Comparison of ENCODE assay signal across 9 cellular contexts in the genomic region with DNA sequence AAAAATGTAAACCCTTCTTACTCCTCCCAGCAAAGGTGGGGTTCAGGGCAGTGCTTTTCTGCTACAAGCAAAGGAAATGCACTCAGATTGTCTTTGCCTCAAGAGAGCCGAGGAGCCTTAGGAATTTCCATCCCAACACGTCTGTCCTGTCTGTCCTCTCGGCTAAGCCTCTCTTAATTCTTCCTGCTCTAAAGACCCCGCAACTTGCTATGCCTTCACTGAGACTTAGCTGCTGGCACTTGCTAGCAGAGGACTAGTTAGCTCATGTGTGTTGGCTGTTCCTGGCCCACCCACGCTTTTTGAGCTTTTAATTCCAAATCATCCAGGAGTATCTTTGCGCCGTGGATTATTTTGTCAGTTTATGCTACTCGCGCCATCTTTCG. TPM values are rescaled to one million over a fixed set of nuclear protein-coding genes. Genes with fewer than 3 reads are reported as not detected.
DNase-seq lines count a peak whose midpoint lies in the region; ATAC-seq and TF ChIP-seq lines count a peak whose summit lies in the region.
"Had no signal": no experiment of that assay in that cellular context is flagged by ENCODE, and none has a peak within 500 bp of the region (broad histone marks: within the 10 kb centered on the region; RNA-seq: fewer than 3 reads in every experiment).

No MANE protein-coding gene starts in this region.

- H3K9me3 Mint-ChIP-seq in CD4-positive, alpha-beta T cell = no peaks in the 10 kb centered on the region
- no peaks in the 10 kb centered on the region for H3K9me3 Mint-ChIP-seq in chondrocyte (ENCODE audit: low read depth)
- no peaks in the 10 kb centered on the region for H3K9me3 Mint-ChIP-seq in natural killer cell treated with Interleukin-12 subunit alpha and Interleukin-12 subunit beta and Interleukin-15 and Interleukin-18, amount 100 ng/mL, for 72 hours

- DNase-seq in CD4-positive, alpha-beta T cell = no peak
- DNase-seq in LoVo (ENCODE audit: low spot score) (peak; percentile 20), chondrocyte (ENCODE audit: low spot score) (no peak)
- DNase-seq in natural killer cell treated with Interleukin-12 subunit alpha and Interleukin-12 subunit beta and Interleukin-15 and Interleukin-18, amount 100 ng/mL, for 72 hours (ENCODE audit: low spot score) = no peak
- no peak for DNase-seq in central memory CD4-positive, alpha-beta T cell

- H3K27me3 Mint-ChIP-seq in CD4-positive, alpha-beta T cell = peaks cover 7% of the 10 kb centered on the region
- peaks cover 5% of the 10 kb centered on the region for H3K27me3 Mint-ChIP-seq in chondrocyte (ENCODE audit: low read depth)
- peaks cover 5% of the 10 kb centered on the region in 2 donors for H3K27me3 Mint-ChIP-seq in natural killer cell treated with Interleukin-12 subunit alpha and Interleukin-12 subunit beta and Interleukin-15 and Interleukin-18, amount 100 ng/mL, for 72 hours

- no peaks in the 10 kb centered on the region for H3K9me3 ChIP-seq in CD4-positive, alpha-beta T cell (ENCODE audit: control insufficient read depth, low read length)

- CTCF ChIA-PET in CD4-positive, alpha-beta T cell (lab: Charles Lee) = interaction anchor here (1.1 to 1.8 kb wide), 4 partner anchors 9 to 57 kb away, joined by 3 to 4 read pairs (median 3); partner anchors contain the start of gene OGA

- no peak for TF ChIP-seq CTCF in CD4-positive, alpha-beta T cell (IDR thresholded peaks at IDR 0.05)
- no peak for TF ChIP-seq CTCF in chondrocyte (IDR thresholded peaks at IDR 0.05)

- peak overlapping the region; percentile 100 for H3K4me3 Mint-ChIP-seq in CD4-positive, alpha-beta T cell
- H3K4me3 Mint-ChIP-seq in chondrocyte (ENCODE audit: unreplicated experiment) = peak overlapping the region; percentile 98
- peak overlapping the region; percentile 93 for H3K4me3 Mint-ChIP-seq in natural killer cell treated with Interleukin-12 subunit alpha and Interleukin-12 subunit beta and Interleukin-15 and Interleukin-18, amount 100 ng/mL, for 72 hours

- intact Hi-C loops in CD4-positive, alpha-beta T cell (cut with DNase I, micrococcal nuclease) = loop anchor here (2.0 to 10.0 kb wide), 6 partner anchors 35 to 271 kb away; partner anchors contain the start of genes OGA (in 2 of the 2), ARMH3 (in 1 of the 2) and KCNIP2 (in 1 of the 2)

- H3K27ac Mint-ChIP-seq in CD4-positive, alpha-beta T cell = peak overlapping the region; percentile 86
- H3K27ac Mint-ChIP-seq in chondrocyte (ENCODE audit: unreplicated experiment) = peak overlapping the region; percentile 94
- H3K27ac Mint-ChIP-seq in natural killer cell treated with Interleukin-12 subunit alpha and Interleukin-12 subunit beta and Interleukin-15 and Interleukin-18, amount 100 ng/mL, for 72 hours = peak overlapping the region; percentile 78 to 87

- no peak for ATAC-seq in CD4-positive, alpha-beta T cell (ENCODE audit: poor library complexity)
- no peak for ATAC-seq in natural killer cell treated with Interleukin-12 subunit alpha and Interleukin-12 subunit beta and Interleukin-15 and Interleukin-18, amount 100 ng/mL, for 72 hours
- ATAC-seq in HG02798 (IDR thresholded peaks at IDR 0.05; ENCODE audit: poor library complexity, unreplicated experiment) (no peak), GM19452 (IDR thresholded peaks at IDR 0.05; ENCODE audit: unreplicated experiment) (no peak), HG02642 (IDR thresholded peaks at IDR 0.05; ENCODE audit: poor library complexity, unreplicated experiment) (no peak)

- H3K36me3 Mint-ChIP-seq in CD4-positive, alpha-beta T cell (ENCODE audit: low read depth) = peaks cover 50% of the 10 kb centered on the region
- peaks cover 14% of the 10 kb centered on the region for H3K36me3 Mint-ChIP-seq in chondrocyte (ENCODE audit: low read depth)
- peaks cover 28% of the 10 kb centered on the region for H3K36me3 Mint-ChIP-seq in natural killer cell treated with Interleukin-12 subunit alpha and Interleukin-12 subunit beta and Interleukin-15 and Interleukin-18, amount 100 ng/mL, for 72 hours

- POLR2A ChIA-PET in CD4-positive, alpha-beta T cell (lab: Charles Lee) = interaction anchor here (0.6 to 4.3 kb wide), 10 partner anchors 10 to 859 kb away, joined by 3 to 43 read pairs (median 5); partner anchors contain the start of gene OGA

- peaks cover 9% of the 10 kb centered on the region for H3K27me3 ChIP-seq in CD4-positive, alpha-beta T cell (ENCODE audit: control insufficient read depth, insufficient read depth, low read length)

- H3K4me1 Mint-ChIP-seq in CD4-positive, alpha-beta T cell (ENCODE audit: low read depth) = peaks cover 67% of the 10 kb centered on the region
- peaks cover 47% of the 10 kb centered on the region for H3K4me1 Mint-ChIP-seq in chondrocyte (ENCODE audit: low read depth)
- peaks cover 49 to 54% of the 10 kb centered on the region in 2 donors for H3K4me1 Mint-ChIP-seq in natural killer cell treated with Interleukin-12 subunit alpha and Interleukin-12 subunit beta and Interleukin-15 and Interleukin-18, amount 100 ng/mL, for 72 hours (ENCODE audit: low read depth in 2 of 2)

- peak overlapping the region; percentile 62 for H3K27ac ChIP-seq in CD4-positive, alpha-beta T cell (ENCODE audit: low read depth, low read length)

RNA-seq across cellular contexts. Expression of gene NPM3, which starts 0.5 kb away (rescaled TPM):
- total RNA-seq in CD4-positive, alpha-beta T cell = 10 to 100 TPM; 15.5 to 15.8 TPM
- 34.0 to 49.0 TPM (median 36.5 TPM) in 3 replicates for total RNA-seq in chondrocyte
- 100 to 1,000 TPM in 1 of 2 donors, 10 to 100 TPM in 1; 52.5 to 157 TPM for total RNA-seq in natural killer cell treated with Interleukin-12 subunit alpha and Interleukin-12 subunit beta and Interleukin-15 and Interleukin-18, amount 100 ng/mL, for 72 hours

RNA-seq across cellular contexts. Expression of gene FGF8, which starts 7.8 kb away (rescaled TPM):
- total RNA-seq in CD4-positive, alpha-beta T cell = not detected
- total RNA-seq in chondrocyte = not detected in 3 replicates
- total RNA-seq in natural killer cell treated with Interleukin-12 subunit alpha and Interleukin-12 subunit beta and Interleukin-15 and Interleukin-18, amount 100 ng/mL, for 72 hours = not detected
- total RNA-seq: pulmonary artery endothelial cell had no signal

RNA-seq across cellular contexts. Expression of gene OGA, which starts 34.5 kb away (rescaled TPM):
- total RNA-seq in CD4-positive, alpha-beta T cell = 100 to 1,000 TPM; 395 to 416 TPM
- total RNA-seq in chondrocyte = 75.5 to 79.2 TPM (median 75.5 TPM) in 3 replicates
- total RNA-seq in natural killer cell treated with Interleukin-12 subunit alpha and Interleukin-12 subunit beta and Interleukin-15 and Interleukin-18, amount 100 ng/mL, for 72 hours = 100 to 1,000 TPM; 174 to 237 TPM

RNA-seq across cellular contexts. Expression of gene KCNIP2, which starts 59.9 kb away (rescaled TPM):
- 1 to 10 TPM in 1 of 2 experiments, under 1 TPM in 1; 0.77 to 1.6 TPM for total RNA-seq in CD4-positive, alpha-beta T cell
- 1.8 to 3.1 TPM (median 1.9 TPM) in 3 replicates for total RNA-seq in chondrocyte
- total RNA-seq in natural killer cell treated with Interleukin-12 subunit alpha and Interleukin-12 subunit beta and Interleukin-15 and Interleukin-18, amount 100 ng/mL, for 72 hours = 1 to 10 TPM; 2.2 to 6.8 TPM
